ENCODE assay signal across 12 cellular contexts in genomic region chr1:62720946-62721554, GRCh38. TPM values are rescaled to one million over a fixed set of nuclear protein-coding genes. Genes with fewer than 3 reads are reported as not detected.
DNase-seq lines count a peak whose midpoint lies in the region; ATAC-seq and TF ChIP-seq lines count a peak whose summit lies in the region.
"Had no signal": no experiment of that assay in that cellular context is flagged by ENCODE, and none has a peak within 500 bp of the region (broad histone marks: within the 10 kb centered on the region; RNA-seq: fewer than 3 reads in every experiment).

No MANE protein-coding gene starts in this region.

- TF ChIP-seq CTCF in Caco-2 (IDR thresholded peaks at IDR 0.05; ENCODE audit: insufficient read depth in 1 of 2, low read depth in 1 of 2, low read length in 1 of 2, severe bottlenecking in 1 of 2, unreplicated experiment in 1 of 2) (no peak), mucosa of descending colon (IDR thresholded peaks at IDR 0.05) (no peak)

- no peak for DNase-seq in Caco-2
- peak; percentile 51 for DNase-seq in M059J (ENCODE audit: low read depth)
- peak; percentile 60 for DNase-seq in astrocyte of the hippocampus (ENCODE audit: low read depth, low spot score)
- peak in 1 of 3 donors; percentile 65 for DNase-seq in mucosa of descending colon
- DNase-seq in head of caudate nucleus = no peak
- DNase-seq in pons (ENCODE audit: low spot score) = no peak
- no peak for DNase-seq in NCI-H1105 treated with DMSO at 0.1 percent for 48 hours (lab: John Stamatoyannopoulos, UW)
- no peak for DNase-seq in NCI-H1694 treated with DMSO at 0.1 percent for 48 hours (lab: John Stamatoyannopoulos, UW)
- DNase-seq: NCI-H1105 had no signal

- H3K36me3 Mint-ChIP-seq in Caco-2 (ENCODE audit: insufficient read depth, unreplicated experiment) = no peaks in the 10 kb centered on the region
- H3K36me3 Mint-ChIP-seq: memory B cell had no signal

- H3K4me1 Mint-ChIP-seq in Caco-2 (ENCODE audit: low read depth, unreplicated experiment) = peaks cover 13% of the 10 kb centered on the region

- intact Hi-C loops in Caco-2 (cut with micrococcal nuclease; ENCODE audit: unreplicated experiment) = no loop called here
- intact Hi-C loops in mucosa of descending colon (cut with DNase I, micrococcal nuclease) = no loop called here
- intact Hi-C loops in head of caudate nucleus (cut with DNase I) = no loop called here

- no peaks in the 10 kb centered on the region for H3K36me3 ChIP-seq in Caco-2 (ENCODE audit: control insufficient read depth, insufficient read depth, low read length)
- H3K36me3 ChIP-seq in mucosa of descending colon (ENCODE audit: low read depth) = no peaks in the 10 kb centered on the region

- CTCF ChIA-PET in Caco-2 (lab: Charles Lee) = no interaction called here

- H3K27me3 Mint-ChIP-seq in Caco-2 (ENCODE audit: insufficient read depth, unreplicated experiment) = no peaks in the 10 kb centered on the region

- no peak overlapping the region for H3K4me3 Mint-ChIP-seq in Caco-2 (ENCODE audit: unreplicated experiment)
- H3K4me3 Mint-ChIP-seq: activated T-helper 17 cell treated with anti-CD3 and anti-CD28 coated beads, Interleukin-2, amount 50 U/mL, for 72 hours; B cell; memory B cell had no signal

- H3K27me3 ChIP-seq in Caco-2 (replicated peaks; ENCODE audit: control insufficient read depth, insufficient read depth, low read length) = no peaks in the 10 kb centered on the region

- no peak overlapping the region for H3K4me3 ChIP-seq in Caco-2 (ENCODE audit: low read depth, low read length)
- H3K4me3 ChIP-seq in mucosa of descending colon = no peak overlapping the region

- no TSS peak for BruUV-seq in Caco-2 (replicated peaks; lab: Mats Ljungman, UMichigan)

- peak overlapping the region; percentile 82 for H3K27ac Mint-ChIP-seq in Caco-2 (ENCODE audit: unreplicated experiment)
- H3K27ac Mint-ChIP-seq: activated T-helper 17 cell treated with anti-CD3 and anti-CD28 coated beads, Interleukin-2, amount 50 U/mL, for 72 hours; B cell; memory B cell had no signal

- peak; percentile 91 for ATAC-seq in mucosa of descending colon
- ATAC-seq: activated T-helper 17 cell treated with anti-CD3 and anti-CD28 coated beads, Interleukin-2, amount 50 U/mL, for 72 hours had no signal

- H3K9me3 ChIP-seq in Caco-2 = no peaks in the 10 kb centered on the region
- no peaks in the 10 kb centered on the region for H3K9me3 ChIP-seq in mucosa of descending colon

- no peaks in the 10 kb centered on the region for H3K9me3 Mint-ChIP-seq in Caco-2 (ENCODE audit: unreplicated experiment)
- H3K9me3 Mint-ChIP-seq: activated T-helper 17 cell treated with anti-CD3 and anti-CD28 coated beads, Interleukin-2, amount 50 U/mL, for 72 hours; memory B cell had no signal

- H3K4me1 ChIP-seq in Caco-2 (peaks cover 12% of the 10 kb centered on the region), mucosa of descending colon (ENCODE audit: low read depth) (peaks cover 25% of the 10 kb centered on the region)

- POLR2A ChIA-PET in Caco-2 (lab: Charles Lee) = no interaction called here

RNA-seq across cellular contexts. Expression of gene DOCK7, which starts 32.9 kb away (rescaled TPM):
- total RNA-seq in Caco-2 (2022) = 43.6 and 48.9 TPM in 2 replicates
- total RNA-seq in M059J (2014; rRNA removed; shearing (Covaris generic)) = 22.6 and 48.4 TPM in 2 replicates
- 10 to 100 TPM; 40.4 to 53.7 (median 41.9) TPM for total RNA-seq in mucosa of descending colon

Comparison
In these comparisons a context has a peak if more than half of its experiments do, and no peak if none do; other contexts are left out.
1. DNase-seq: peak in M059J (single experiment) and astrocyte of the hippocampus (single experiment); none in Caco-2 (0 of 2), head of caudate nucleus (0 of 42), pons (single experiment), NCI-H1105 treated with DMSO at 0.1 percent for 48 hours (single experiment) and NCI-H1694 treated with DMSO at 0.1 percent for 48 hours (single experiment).